16 cellular contexts compared by ENCODE assay signal in genomic region chr6:16728513-16729182, GRCh38. TPM values are rescaled to one million over a fixed set of nuclear protein-coding genes. Genes with fewer than 3 reads are reported as not detected.
A peak's percentile ranks its signal among the peaks of the same experiment; 100 is the strongest.
DNase-seq lines count a peak whose midpoint lies in the region; ATAC-seq and TF ChIP-seq lines count a peak whose summit lies in the region.
"Had no signal": no experiment of that assay in that cellular context is flagged by ENCODE, and none has a peak within 500 bp of the region (broad histone marks: within the 10 kb centered on the region; RNA-seq: fewer than 3 reads in every experiment).

No MANE protein-coding gene starts in this region.

- DNase-seq in activated T-cell treated with anti-CD3 and anti-CD28 coated beads, Interleukin-2, amount 50 U/mL, for 72 hours = no peak
- no peak for DNase-seq in activated T-cell treated with anti-CD3 and anti-CD28 coated beads, Interleukin-2, amount 50 U/mL, for 48 hours
- DNase-seq in RWPE2 (ENCODE audit: low spot score) (no peak), left colon (no peak), transverse colon (no peak), gastrocnemius medialis (no peak)
- DNase-seq: activated CD8-positive, alpha-beta memory T cell treated with anti-CD3 and anti-CD28 coated beads, Interleukin-2, amount 50 U/mL, for 48 hours; DMS 273 treated with DMSO at 0.1 percent for 48 hours; erythroblast; NCI-H1694; NCI-H510A; posterior cingulate gyrus had no signal

- H3K4me3 ChIP-seq in RWPE2 (ENCODE audit: severe bottlenecking) (no peak overlapping the region), transverse colon (no peak overlapping the region), gastrocnemius medialis (no peak overlapping the region)

- ATAC-seq in activated T-cell treated with anti-CD3 and anti-CD28 coated beads, Interleukin-2, amount 50 U/mL, for 72 hours (replicated peaks in 1 of 2) = peak in 1 of 2 donors; percentile 16
- ATAC-seq in RWPE2 (ENCODE audit: low read depth) (no peak), left colon (peak; percentile 1), HG03108 (IDR thresholded peaks at IDR 0.05; ENCODE audit: unreplicated experiment) (no peak), GM19035 (IDR thresholded peaks at IDR 0.05; ENCODE audit: unreplicated experiment) (no peak), gastrocnemius medialis (no peak)

- no peak for TF ChIP-seq EP300 in transverse colon (IDR thresholded peaks at IDR 0.05; ENCODE audit: low read depth)

- TF ChIP-seq POLR2A in transverse colon (IDR thresholded peaks at IDR 0.05) (no peak), gastrocnemius medialis (IDR thresholded peaks at IDR 0.05) (no peak)

- peak overlapping the region in 1 of 2 donors; percentile 74 for H3K4me3 Mint-ChIP-seq in activated T-cell treated with anti-CD3 and anti-CD28 coated beads, Interleukin-2, amount 50 U/mL, for 72 hours

- peak overlapping the region; percentile 67 for H3K27ac Mint-ChIP-seq in activated T-cell treated with anti-CD3 and anti-CD28 coated beads, Interleukin-2, amount 50 U/mL, for 72 hours

- H3K27me3 ChIP-seq in RWPE2 (ENCODE audit: insufficient read depth, poor library complexity, severe bottlenecking) (no peaks in the 10 kb centered on the region), transverse colon (no peaks in the 10 kb centered on the region), gastrocnemius medialis (no peaks in the 10 kb centered on the region)

- intact Hi-C loops in left colon (cut with DNase I, micrococcal nuclease) = no loop called here
- intact Hi-C loops in transverse colon (cut with DNase I; ENCODE audit: low total_unique reads) = no loop called here
- intact Hi-C loops in gastrocnemius medialis (cut with DNase I; ENCODE audit: low total_unique reads) = no loop called here

- TF ChIP-seq CTCF in RWPE2 (IDR thresholded peaks at IDR 0.05; ENCODE audit: poor library complexity, severe bottlenecking) (no peak), transverse colon (IDR thresholded peaks at IDR 0.05) (no peak), gastrocnemius medialis (IDR thresholded peaks at IDR 0.05 in 4 of 5, conservative IDR thresholded peaks at IDR 0.05 in 1 of 5) (no peak)

- no peaks in the 10 kb centered on the region for H3K27me3 Mint-ChIP-seq in activated T-cell treated with anti-CD3 and anti-CD28 coated beads, Interleukin-2, amount 50 U/mL, for 72 hours (ENCODE audit: low read depth)

- peaks cover 4% of the 10 kb centered on the region; the same call in 1 of the 2 replicates for H3K36me3 ChIP-seq in RWPE2 (ENCODE audit: low read depth)
- no peaks in the 10 kb centered on the region for H3K36me3 ChIP-seq in transverse colon
- no peaks in the 10 kb centered on the region for H3K36me3 ChIP-seq in gastrocnemius medialis

- H3K27ac ChIP-seq in RWPE2 (ENCODE audit: poor library complexity, severe bottlenecking) (peak overlapping the region; percentile 7), transverse colon (peak overlapping the region; percentile 7 to 70 (median 50)), gastrocnemius medialis (no peak overlapping the region)
- H3K27ac ChIP-seq: VCaP had no signal

- WGBS in transverse colon (ENCODE audit: low coverage in 1 of 2), 2 donors = 78 to 85% methylated on average over 3 to 6 of the region's 6 CpGs

- H3K9me3 ChIP-seq in RWPE2 (ENCODE audit: severe bottlenecking) (no peaks in the 10 kb centered on the region), transverse colon (no peaks in the 10 kb centered on the region), gastrocnemius medialis (no peaks in the 10 kb centered on the region)

- H3K9me3 Mint-ChIP-seq in activated T-cell treated with anti-CD3 and anti-CD28 coated beads, Interleukin-2, amount 50 U/mL, for 72 hours = no peaks in the 10 kb centered on the region

- H3K36me3 Mint-ChIP-seq in activated T-cell treated with anti-CD3 and anti-CD28 coated beads, Interleukin-2, amount 50 U/mL, for 72 hours (ENCODE audit: insufficient read depth in 2 of 2) = peaks cover 0 to 3% of the 10 kb centered on the region in 2 donors

- H3K4me1 ChIP-seq in RWPE2 (ENCODE audit: insufficient read depth, poor library complexity, severe bottlenecking) (peaks cover 51% of the 10 kb centered on the region), transverse colon (peaks cover 21 to 87% (median 49%) of the 10 kb centered on the region in 4 donors), gastrocnemius medialis (peaks cover 50 to 52% of the 10 kb centered on the region in 2 donors)

- peaks cover 91% of the 10 kb centered on the region for H3K4me1 Mint-ChIP-seq in activated T-cell treated with anti-CD3 and anti-CD28 coated beads, Interleukin-2, amount 50 U/mL, for 72 hours (ENCODE audit: low read depth)

- in situ Hi-C loops in transverse colon (cut with MboI; ENCODE audit: low pct_ligation_motif_present in 1 of 4, low pct_unique_long_range_greater_than_20kb in 1 of 4, low sequenced_read_pairs in 3 of 4) (no loop called here), gastrocnemius medialis (cut with MboI; ENCODE audit: low sequenced_read_pairs in 4 of 4) (no loop called here)

RNA-seq across cellular contexts. Expression of gene ATXN1, which starts 32.6 kb away (rescaled TPM):
- total RNA-seq in activated T-cell treated with anti-CD3 and anti-CD28 coated beads, Interleukin-2, amount 50 U/mL, for 72 hours = 10 to 100 TPM; 46.5 to 65.1 TPM
- total RNA-seq in left colon = 10 to 100 TPM; 26.9 to 55.1 TPM
- 100 to 1,000 TPM in 2 of 4 donors, 10 to 100 TPM in 2; 48.7 to 166 (median 105) TPM for total RNA-seq in transverse colon
- total RNA-seq in gastrocnemius medialis = 10 to 100 TPM; 21.8 to 42.9 (median 33.1) TPM
- total RNA-seq: OCI-LY7 had no signal

Comparison
In these comparisons a context has a peak if more than half of its experiments do, and no peak if none do; other contexts are left out.
1. H3K27ac ChIP-seq: peak in RWPE2 (single experiment) and transverse colon (4 of 4); none in gastrocnemius medialis (0 of 4).